Comparison of ENCODE assay signal across 9 cellular contexts in genomic region chr1:77757616-77758015, GRCh38. TPM values are rescaled to one million over a fixed set of nuclear protein-coding genes. Genes with fewer than 3 reads are reported as not detected.
A peak's percentile ranks its signal among the peaks of the same experiment; 100 is the strongest.
DNase-seq lines count a peak whose midpoint lies in the region; ATAC-seq, FAIRE-seq and TF ChIP-seq lines count a peak whose summit lies in the region.
"Had no signal": no experiment of that assay in that cellular context is flagged by ENCODE, and none has a peak within 500 bp of the region (broad histone marks: within the 10 kb centered on the region; RNA-seq: fewer than 3 reads in every experiment).

No MANE protein-coding gene starts in this region.

- peaks cover 20 to 32% of the 10 kb centered on the region in 2 experiments for H3K4me1 ChIP-seq in K562 (replicated peaks in 1 of 2; ENCODE audit: control insufficient read depth in 2 of 2, insufficient read depth in 2 of 2, low read length in 2 of 2)
- peaks cover 24 to 26% of the 10 kb centered on the region in 2 donors for H3K4me1 ChIP-seq in naive thymus-derived CD4-positive, alpha-beta T cell (ENCODE audit: control insufficient read depth in 2 of 2, insufficient read depth in 2 of 2, low read length in 2 of 2)

- no peak for TF ChIP-seq POLR2A in K562 (conservative IDR thresholded peaks at IDR 0.05)

- BruUV-seq in K562 (replicated peaks; lab: Mats Ljungman, UMichigan) = no TSS peak

- H3K4me1 Mint-ChIP-seq in naive thymus-derived CD4-positive, alpha-beta T cell = peaks cover 30 to 73% (median 50%) of the 10 kb centered on the region in 7 donors

- no peak overlapping the region for H2AFZ ChIP-seq in K562 (ENCODE audit: low read depth, low read length)

- H3K36me3 Mint-ChIP-seq in naive thymus-derived CD4-positive, alpha-beta T cell = peaks cover 0 to 5% (median 0%) of the 10 kb centered on the region in 5 donors

- FAIRE-seq in K562 (lab: Jason Lieb, UNC) = no peak

- peaks cover 6% of the 10 kb centered on the region; the same call in 1 of the 2 replicates for H4K20me1 ChIP-seq in K562 (replicated peaks; ENCODE audit: control insufficient read depth, insufficient read depth, low read length)

- 0 out of 2 replicates have a peak overlapping the region, but pooled peaks have one; percentile 82 for H3K4me3 ChIP-seq in HFF-Myc (replicated peaks; ENCODE audit: low read depth, low read length)
- H3K4me3 ChIP-seq in K562 = peak overlapping the region; percentile 99; the same call in 1 of the 2 replicates
- no peak overlapping the region for H3K4me3 ChIP-seq in naive thymus-derived CD4-positive, alpha-beta T cell (ENCODE audit: low read length)

- H3K79me2 ChIP-seq in K562 (ENCODE audit: control insufficient read depth, insufficient read depth, low read length) = peaks cover 69% of the 10 kb centered on the region

- ATAC-seq in K562 = no peak
- no peak for ATAC-seq in naive thymus-derived CD4-positive, alpha-beta T cell

- no peak for TF ChIP-seq RAD21 in K562 (CRISPR knock-in tag; conservative IDR thresholded peaks at IDR 0.05 in 1 of 2, IDR thresholded peaks at IDR 0.05 in 1 of 2)

- intact Hi-C loops in K562 (cut with micrococcal nuclease) = loop anchor here (2.0 to 5.0 kb wide), 3 partner anchors 19 to 250 kb away; no protein-coding TSS in a partner anchor
- intact Hi-C loops in naive thymus-derived CD4-positive, alpha-beta T cell (cut with micrococcal nuclease) = loop anchor here (2.0 to 10.0 kb wide), 7 partner anchors 23 to 1970 kb away; partner anchors contain the start of genes AK5 (in 1 of the 2), PIGK (in 1 of the 2), RABGGTB (in 1 of the 2) and ST6GALNAC3 (in 1 of the 2)

- peak overlapping the region; percentile 48 for H3K4me2 ChIP-seq in K562 (ENCODE audit: insufficient read depth, low read length)

- 28% methylated on average over 2 of the region's 2 CpGs for WGBS in K562 (ENCODE audit: insufficient coverage, low coverage, missing lambda C conversion rate)

- no peaks in the 10 kb centered on the region for H3K9me3 Mint-ChIP-seq in naive thymus-derived CD4-positive, alpha-beta T cell

- H3K27ac Mint-ChIP-seq in naive thymus-derived CD4-positive, alpha-beta T cell = peak overlapping the region; percentile 9 to 93 (median 42)

- no peaks in the 10 kb centered on the region for H3K9me1 ChIP-seq in K562 (ENCODE audit: control insufficient read depth, insufficient read depth, low read length)

- H3K36me3 ChIP-seq in K562 (ENCODE audit: control insufficient read depth, insufficient read depth, low read length) = peaks cover 3% of the 10 kb centered on the region; the same call in 2 of the 3 replicates
- peaks cover 0 to 7% (median 0%) of the 10 kb centered on the region in 3 experiments for H3K36me3 ChIP-seq in naive thymus-derived CD4-positive, alpha-beta T cell (ENCODE audit: control insufficient read depth in 2 of 3, insufficient read depth in 3 of 3, low read length in 3 of 3)

- no peak for TF ChIP-seq EP300 in K562 (IDR thresholded peaks at IDR 0.05; ENCODE audit: low read length)

- in situ Hi-C loops in K562 (cut with MboI) = no loop called here

- peak overlapping the region in 1 of 2 experiments; percentile 82; a peak in 2 of 4 replicates for H3K9ac ChIP-seq in K562 (ENCODE audit: insufficient read depth in 1 of 2, low read depth in 2 of 2, low read length in 2 of 2)

- no peaks in the 10 kb centered on the region for H3K27me3 ChIP-seq in K562 (ENCODE audit: control insufficient read depth in 2 of 2, insufficient read depth in 2 of 2, low read length in 2 of 2)
- H3K27me3 ChIP-seq in naive thymus-derived CD4-positive, alpha-beta T cell (ENCODE audit: control insufficient read depth in 2 of 2, insufficient read depth in 2 of 2, low read length in 2 of 2) = no peaks in the 10 kb centered on the region

- H3K4me3 Mint-ChIP-seq in naive thymus-derived CD4-positive, alpha-beta T cell = peak overlapping the region; percentile 60 to 98 (median 94)

- POLR2A ChIA-PET in K562 (lab: Yijun Ruan, JAX) = interaction anchor here (0.6 to 2.1 kb wide), 3 partner anchors 9 to 90 kb away, joined by 3 to 10 read pairs (median 3); no protein-coding TSS in a partner anchor
- POLR2A ChIA-PET in naive thymus-derived CD4-positive, alpha-beta T cell (lab: Charles Lee) = no interaction called here

- no peak for TF ChIP-seq CTCF in HFF-Myc (IDR thresholded peaks at IDR 0.05; ENCODE audit: low read depth, low read length, missing control alignments)
- TF ChIP-seq CTCF in K562 (IDR thresholded peaks at IDR 0.05 in 2 of 3, conservative IDR thresholded peaks at IDR 0.05 in 1 of 3; ENCODE audit: insufficient read depth in 2 of 3, low read depth in 1 of 3, low read length in 3 of 3) = no peak

- no peaks in the 10 kb centered on the region for H3K9me3 ChIP-seq in K562 (replicated peaks; ENCODE audit: control insufficient read depth, insufficient read depth, low read depth, low read length)
- H3K9me3 ChIP-seq in naive thymus-derived CD4-positive, alpha-beta T cell (ENCODE audit: control insufficient read depth in 2 of 3, low read length in 3 of 3) = no peaks in the 10 kb centered on the region

- H3K27ac ChIP-seq in K562 (ENCODE audit: extremely low read depth, low read depth, low read length) (no peak overlapping the region), caudate nucleus (ENCODE audit: low read depth, low read length) (no peak overlapping the region)
- no peak overlapping the region for H3K27ac ChIP-seq in naive thymus-derived CD4-positive, alpha-beta T cell (ENCODE audit: low read depth, low read length)

- peaks cover 0 to 5% (median 0%) of the 10 kb centered on the region in 5 donors for H3K27me3 Mint-ChIP-seq in naive thymus-derived CD4-positive, alpha-beta T cell

- CTCF ChIA-PET in K562 (lab: Yijun Ruan, JAX; ENCODE audit: low intra/inter-chr PET ratio) = interaction anchor here (0.6 kb wide), 1 partner anchor 11 kb away, joined by 3 read pairs; no protein-coding TSS in a partner anchor
- CTCF ChIA-PET in naive thymus-derived CD4-positive, alpha-beta T cell (lab: Charles Lee) = no interaction called here

- peak; percentile 55 to 56 for DNase-seq in AML-193 (lab: John Stamatoyannopoulos, UW)
- no peak for DNase-seq in HFF-Myc (ENCODE audit: extremely low read depth, low read depth)
- DNase-seq in K562 (ENCODE audit: extremely low read depth in 1 of 4, low spot score in 3 of 4) = no peak
- no peak for DNase-seq in naive thymus-derived CD4-positive, alpha-beta T cell
- no peak for DNase-seq in HK-2 (ENCODE audit: unreplicated experiment)
- DNase-seq in caudate nucleus (lab: John Stamatoyannopoulos, UW) = no peak
- no peak for DNase-seq in SHP77 (lab: John Stamatoyannopoulos, UW)
- DNase-seq in GM19240 (ENCODE audit: insufficient read length, low spot score) = no peak
- DNase-seq: NCI-H345 had no signal

TF ChIP-seq in K562, 482 proteins besides CTCF, POLR2A, EP300 and RAD21 (continues in another document):
- TF ChIP-seq RHOXF2B (CRISPR knock-in tag; conservative IDR thresholded peaks at IDR 0.05) (no peak), ZNF133 (CRISPR knock-in tag; IDR thresholded peaks at IDR 0.05) (no peak)

RNA-seq across cellular contexts. Expression of gene USP33, which starts 2.0 kb away (rescaled TPM):
- total RNA-seq in K562 (2011; cell fraction: chromatin; rRNA removed; ENCODE audit: low replicate concordance) = 77.4 and 279 TPM in 2 replicates
- 27.5 and 41.8 TPM in 2 replicates for total RNA-seq in K562 (2011; cell fraction: nucleolus; rRNA removed)
- total RNA-seq in K562 (2011; cell fraction: nucleoplasm; rRNA removed) = 90.8 and 112 TPM in 2 replicates
- total RNA-seq in K562 (2014; rRNA removed) (41.6 and 44.7 TPM in 2 replicates), K562 (2014; rRNA removed; fragmentation: Illumina TruSeq; extraction: Trizol) (80.7 and 88.8 TPM in 2 replicates), K562 (2015; rRNA removed; fragmentation: Illumina TruSeq; extraction: Trizol) (68.8 and 71.1 TPM in 2 replicates), K562 (2021) (42.2 and 43.3 TPM in 2 replicates)
- polyA plus RNA-seq in K562 (2011; rRNA removed) (63.8 and 83.5 TPM in 2 replicates), K562 (2014; fragmentation: Illumina TruSeq; extraction: Trizol) (45.6 and 46.7 TPM in 2 replicates), K562 (2014; fragmentation: Nextera tagmentation; extraction: Ambion mirVana) (10 to 100 TPM; 22.4 to 24.1 TPM), K562 (2014; rRNA removed) (41.2 and 44.8 TPM in 2 replicates)
- 14.3 and 25.7 TPM in 2 replicates for polyA plus RNA-seq in K562 (2011; cell fraction: cytosol; rRNA removed)
- polyA plus RNA-seq in K562 (2011; cell fraction: nucleus; rRNA removed) = 49.7 and 68.5 TPM in 2 replicates
- 29.8 and 37.6 TPM in 2 replicates for polyA plus RNA-seq in K562 (2012)
- 78.7 and 92.4 TPM in 2 replicates for polyA minus RNA-seq in K562 (2011; rRNA and poly(A)+ RNA removed)
- polyA minus RNA-seq in K562 (2011; cell fraction: cytosol; rRNA and poly(A)+ RNA removed) = 24.8 and 31.0 TPM in 2 replicates
- polyA minus RNA-seq in K562 (2011; cell fraction: nucleus; rRNA and poly(A)+ RNA removed) = 48.2 and 92.5 TPM in 2 replicates
- total RNA-seq in naive thymus-derived CD4-positive, alpha-beta T cell = 100 to 1,000 TPM in 1 of 5 experiments, 10 to 100 TPM in 4; 54.0 to 101 (median 86.4) TPM
- polyA plus RNA-seq in naive thymus-derived CD4-positive, alpha-beta T cell = 10 to 100 TPM; 42.0 to 52.1 TPM

RNA-seq across cellular contexts. Expression of gene MIGA1, which starts 21.8 kb away (rescaled TPM):
- total RNA-seq in K562 (2011; cell fraction: chromatin; rRNA removed; ENCODE audit: low replicate concordance) = 9.2 and 21.8 TPM in 2 replicates
- 5.7 and 6.7 TPM in 2 replicates for total RNA-seq in K562 (2011; cell fraction: nucleolus; rRNA removed)
- 12.9 and 23.4 TPM in 2 replicates for total RNA-seq in K562 (2011; cell fraction: nucleoplasm; rRNA removed)
- total RNA-seq in K562 (2014; rRNA removed) = 1.7 and 2.9 TPM in 2 replicates
- 5.1 and 6.1 TPM in 2 replicates for total RNA-seq in K562 (2014; rRNA removed; fragmentation: Illumina TruSeq; extraction: Trizol)
- 4.5 and 5.0 TPM in 2 replicates for total RNA-seq in K562 (2015; rRNA removed; fragmentation: Illumina TruSeq; extraction: Trizol)
- 4.0 and 4.4 TPM in 2 replicates for total RNA-seq in K562 (2021)
- polyA plus RNA-seq in K562 (2011; rRNA removed) = 3.5 and 3.6 TPM in 2 replicates
- 0.60 and 1.3 TPM in 2 replicates for polyA plus RNA-seq in K562 (2011; cell fraction: cytosol; rRNA removed)
- 2.5 and 3.0 TPM in 2 replicates for polyA plus RNA-seq in K562 (2011; cell fraction: nucleus; rRNA removed)
- polyA plus RNA-seq in K562 (2012) = 1.7 and 2.4 TPM in 2 replicates
- polyA plus RNA-seq in K562 (2014; fragmentation: Illumina TruSeq; extraction: Trizol) = 2.4 and 2.8 TPM in 2 replicates
- 1 to 10 TPM; 1.6 to 1.8 TPM for polyA plus RNA-seq in K562 (2014; fragmentation: Nextera tagmentation; extraction: Ambion mirVana)
- polyA plus RNA-seq in K562 (2014; rRNA removed) = 2.9 and 3.1 TPM in 2 replicates
- 8.2 and 10.7 TPM in 2 replicates for polyA minus RNA-seq in K562 (2011; rRNA and poly(A)+ RNA removed)
- polyA minus RNA-seq in K562 (2011; cell fraction: cytosol; rRNA and poly(A)+ RNA removed) = 1.8 and 3.1 TPM in 2 replicates
- 5.7 and 9.3 TPM in 2 replicates for polyA minus RNA-seq in K562 (2011; cell fraction: nucleus; rRNA and poly(A)+ RNA removed)
- 10 to 100 TPM; 12.1 to 23.5 (median 15.9) TPM for total RNA-seq in naive thymus-derived CD4-positive, alpha-beta T cell
- 10 to 100 TPM in 1 of 2 donors, 1 to 10 TPM in 1; 8.8 to 11.6 TPM for polyA plus RNA-seq in naive thymus-derived CD4-positive, alpha-beta T cell

Comparison
In these comparisons a context has a peak if more than half of its experiments do, and no peak if none do; other contexts are left out.
1. DNase-seq: peak in AML-193 (2 of 2); none in HFF-Myc (single experiment), K562 (0 of 4), naive thymus-derived CD4-positive, alpha-beta T cell (0 of 9), HK-2 (single experiment), caudate nucleus (0 of 61), SHP77 (0 of 2) and GM19240 (single experiment).